In genomic region chr10:46539596-46540411, GRCh38 we compare ENCODE assay signal across 13 cellular contexts. TPM values are rescaled to one million over a fixed set of nuclear protein-coding genes. Genes with fewer than 3 reads are reported as not detected.
DNase-seq lines count a peak whose midpoint lies in the region; ATAC-seq, FAIRE-seq and TF ChIP-seq lines count a peak whose summit lies in the region.
"Had no signal": no experiment of that assay in that cellular context is flagged by ENCODE, and none has a peak within 500 bp of the region (broad histone marks: within the 10 kb centered on the region; RNA-seq: fewer than 3 reads in every experiment).

No MANE protein-coding gene starts in this region.

- TF ChIP-seq CTCF in esophagus muscularis mucosa (IDR thresholded peaks at IDR 0.05), result no peak
- TF ChIP-seq CTCF in nephron progenitor cell (IDR thresholded peaks at IDR 0.05), result no peak

- H3K27me3 Mint-ChIP-seq in nephron progenitor cell (ENCODE audit: low read depth, poor library complexity), result peaks cover 27% of the 10 kb centered on the region

- no peak for TF ChIP-seq POLR2A in esophagus muscularis mucosa (IDR thresholded peaks at IDR 0.05; ENCODE audit: low read depth)
- no peak for TF ChIP-seq POLR2A in H54 (IDR thresholded peaks at IDR 0.05; ENCODE audit: low read depth, low read length)

- TF ChIP-seq EP300 in esophagus muscularis mucosa (IDR thresholded peaks at IDR 0.05), result no peak

- H3K4me1 Mint-ChIP-seq in nephron progenitor cell, result peaks cover 9% of the 10 kb centered on the region

- no peaks in the 10 kb centered on the region for H3K9me3 ChIP-seq in esophagus muscularis mucosa

- no peak overlapping the region for H3K27ac Mint-ChIP-seq in nephron progenitor cell
- H3K27ac Mint-ChIP-seq: CD4-positive, CD25-positive, alpha-beta regulatory T cell had no signal

- peak overlapping the region in 1 of 4 donors; percentile 19 for H3K4me3 ChIP-seq in esophagus muscularis mucosa

- ATAC-seq in HG03565 (IDR thresholded peaks at IDR 0.05; ENCODE audit: unreplicated experiment) (no peak), HG03108 (IDR thresholded peaks at IDR 0.05; ENCODE audit: unreplicated experiment) (no peak)
- ATAC-seq: foreskin keratinocyte; naive thymus-derived CD8-positive, alpha-beta T cell had no signal

- DNase-seq in ACHN (peak; percentile 82), M059J (ENCODE audit: low read depth) (peak; percentile 81), esophagus muscularis mucosa (ENCODE audit: extremely low spot score) (no peak), nephron progenitor cell (peak; percentile 1), H54 (ENCODE audit: insufficient read length, low spot score) (no peak), nucleus accumbens (lab: John Stamatoyannopoulos, UW) (no peak)
- DNase-seq: CD4-positive, CD25-positive, alpha-beta regulatory T cell; foreskin keratinocyte; MV-4-11 had no signal

- peak overlapping the region; percentile 44 to 77 (median 72) for H3K27ac ChIP-seq in esophagus muscularis mucosa (replicated peaks in 1 of 4)
- H3K27ac ChIP-seq: foreskin keratinocyte, VCaP had no signal

- H3K36me3 Mint-ChIP-seq in nephron progenitor cell (ENCODE audit: low read depth), result no peaks in the 10 kb centered on the region
- H3K36me3 Mint-ChIP-seq: CD4-positive, CD25-positive, alpha-beta regulatory T cell had no signal

- H3K4me1 ChIP-seq in esophagus muscularis mucosa, result peaks cover 6 to 40% (median 29%) of the 10 kb centered on the region in 4 donors
- H3K4me1 ChIP-seq: foreskin keratinocyte had no signal

- in situ Hi-C loops in ACHN (cut with HindIII; ENCODE audit: low pct_ligation_motif_present, low pct_unique_long_range_greater_than_20kb, low sequenced_read_pairs), result loop anchor here (25.0 kb wide), 1 partner anchor 897 kb away; no protein-coding TSS in a partner anchor

- WGBS in esophagus muscularis mucosa, result 70% methylated on average over 14 of the region's 14 CpGs

- H3K36me3 ChIP-seq in esophagus muscularis mucosa, result no peaks in the 10 kb centered on the region

- H3K27me3 ChIP-seq in esophagus muscularis mucosa, result peaks cover 0 to 19% (median 0%) of the 10 kb centered on the region in 4 donors

- peak overlapping the region; percentile 76 for H3K4me3 Mint-ChIP-seq in nephron progenitor cell
- H3K4me3 Mint-ChIP-seq: CD4-positive, CD25-positive, alpha-beta regulatory T cell had no signal

- FAIRE-seq in H54 (lab: Jason Lieb, UNC), result no peak

- H3K9me3 Mint-ChIP-seq in nephron progenitor cell, result no peaks in the 10 kb centered on the region

- intact Hi-C loops in esophagus muscularis mucosa (cut with DNase I), result no loop called here

RNA-seq across cellular contexts. Expression of gene GPRIN2, which starts 16.7 kb away (rescaled TPM):
- total RNA-seq in M059J (2014; rRNA removed; shearing (Covaris generic)), result 0.10 and 1.6 TPM in 2 replicates
- total RNA-seq in esophagus muscularis mucosa, result 1 to 10 TPM in 2 of 4 donors, not detected in 2; 1.3 to 2.2 TPM
- total RNA-seq: CD4-positive, CD25-positive, alpha-beta regulatory T cell; naive thymus-derived CD8-positive, alpha-beta T cell had no signal

RNA-seq across cellular contexts. Expression of gene SYT15, which starts 39.1 kb away (rescaled TPM):
- 0.02 and 0.05 TPM in 2 replicates for total RNA-seq in M059J (2014; rRNA removed; shearing (Covaris generic))
- 1 to 10 TPM; 2.1 to 7.4 (median 5.4) TPM for total RNA-seq in esophagus muscularis mucosa

Comparison
In these comparisons a context has a peak if more than half of its experiments do, and no peak if none do; other contexts are left out.
1. DNase-seq: peak in ACHN (single experiment), M059J (single experiment) and nephron progenitor cell (single experiment); none in esophagus muscularis mucosa (single experiment), H54 (single experiment) and nucleus accumbens (0 of 56).